13 cellular contexts compared by ENCODE assay signal in genomic region chr11:40162901-40163300, GRCh38.
DNase-seq lines count a peak whose midpoint lies in the region; ATAC-seq, FAIRE-seq and TF ChIP-seq lines count a peak whose summit lies in the region.
"Had no signal": no experiment of that assay in that cellular context is flagged by ENCODE, and none has a peak within 500 bp of the region (broad histone marks: within the 10 kb centered on the region; RNA-seq: fewer than 3 reads in every experiment).

No MANE protein-coding gene starts in this region.

- FAIRE-seq in urothelium cell line (lab: Jason Lieb, UNC): no peak
- FAIRE-seq: GM12892 had no signal

- DNase-seq in NCI-H82 (lab: John Stamatoyannopoulos, UW) (peak; percentile 23), NCI-H82 treated with DMSO at 0.1 percent for 48 hours (lab: John Stamatoyannopoulos, UW; ENCODE audit: unreplicated experiment) (no peak), NCI-H1105 (lab: John Stamatoyannopoulos, UW) (peak; percentile 55), astrocyte of the hippocampus (ENCODE audit: low read depth, low spot score) (peak; percentile 41), retinal pigment epithelial cell (ENCODE audit: low read depth) (peak; percentile 72), urothelium cell line (ENCODE audit: low spot score) (no peak)
- DNase-seq: CD4-positive, alpha-beta memory T cell; DND-41; GDM1; H7 had no signal

- H3K4me3 ChIP-seq in retinal pigment epithelial cell (ENCODE audit: low read length): no peak overlapping the region
- H3K4me3 ChIP-seq: GM23338 had no signal

- ATAC-seq in HG03045 (IDR thresholded peaks at IDR 0.05; ENCODE audit: unreplicated experiment): no peak
- ATAC-seq: GM23338 had no signal

- no peak for TF ChIP-seq CTCF in retinal pigment epithelial cell (conservative IDR thresholded peaks at IDR 0.05; ENCODE audit: low read depth, low read length)

Comparison
In these comparisons a context has a peak if more than half of its experiments do, and no peak if none do; other contexts are left out.
1. DNase-seq: peak in NCI-H82 (single experiment), NCI-H1105 (single experiment), astrocyte of the hippocampus (single experiment) and retinal pigment epithelial cell (single experiment); none in NCI-H82 treated with DMSO at 0.1 percent for 48 hours (single experiment) and urothelium cell line (single experiment).